Comparison of ENCODE assay signal across 8 cellular contexts in genomic region chr5:172437445-172438303, GRCh38. TPM values are rescaled to one million over a fixed set of nuclear protein-coding genes. Genes with fewer than 3 reads are reported as not detected.
DNase-seq lines count a peak whose midpoint lies in the region; ATAC-seq lines count a peak whose summit lies in the region.

No MANE protein-coding gene starts in this region.

- peak overlapping the region; percentile 16 for H3K27ac ChIP-seq in ectodermal cell (ENCODE audit: insufficient read depth, low read depth, low read length, poor library complexity, severe bottlenecking)
- no peak overlapping the region for H3K27ac ChIP-seq in naive thymus-derived CD4-positive, alpha-beta T cell (ENCODE audit: low read depth, low read length)

- no peak overlapping the region for H3K4me3 Mint-ChIP-seq in naive thymus-derived CD4-positive, alpha-beta T cell

- H3K4me3 ChIP-seq in ectodermal cell (ENCODE audit: insufficient read depth, low read depth, low read length): no peak overlapping the region
- H3K4me3 ChIP-seq in naive thymus-derived CD4-positive, alpha-beta T cell (ENCODE audit: low read length): no peak overlapping the region

- POLR2A ChIA-PET in naive thymus-derived CD4-positive, alpha-beta T cell (lab: Charles Lee): no interaction called here

- 91% methylated on average over 14 of the region's 14 CpGs for WGBS in ectodermal cell, 2 experiments

- CTCF ChIA-PET in naive thymus-derived CD4-positive, alpha-beta T cell (lab: Charles Lee): interaction anchor here (0.7 to 1.6 kb wide), 2 partner anchors 13 to 120 kb away, joined by 3 read pairs; no protein-coding TSS in a partner anchor

- peak; percentile 22 for ATAC-seq in naive thymus-derived CD4-positive, alpha-beta T cell
- no peak for ATAC-seq in GM21367 (IDR thresholded peaks at IDR 0.05; ENCODE audit: unreplicated experiment)
- ATAC-seq in HG02678 (IDR thresholded peaks at IDR 0.05; ENCODE audit: unreplicated experiment): no peak

- H3K27me3 ChIP-seq in ectodermal cell (ENCODE audit: control insufficient read depth, insufficient read depth, low read length, poor library complexity, severe bottlenecking): no peaks in the 10 kb centered on the region
- H3K27me3 ChIP-seq in naive thymus-derived CD4-positive, alpha-beta T cell (ENCODE audit: control insufficient read depth in 2 of 2, insufficient read depth in 2 of 2, low read length in 2 of 2): no peaks in the 10 kb centered on the region

- H3K36me3 Mint-ChIP-seq in naive thymus-derived CD4-positive, alpha-beta T cell: no peaks in the 10 kb centered on the region

- no peaks in the 10 kb centered on the region for H3K36me3 ChIP-seq in ectodermal cell (ENCODE audit: control insufficient read depth, insufficient read depth, low read length)
- H3K36me3 ChIP-seq in naive thymus-derived CD4-positive, alpha-beta T cell (ENCODE audit: control insufficient read depth in 2 of 3, insufficient read depth in 3 of 3, low read length in 3 of 3): no peaks in the 10 kb centered on the region

- intact Hi-C loops in naive thymus-derived CD4-positive, alpha-beta T cell (cut with micrococcal nuclease): no loop called here

- H3K9me3 Mint-ChIP-seq in naive thymus-derived CD4-positive, alpha-beta T cell: no peaks in the 10 kb centered on the region

- peaks cover 6% of the 10 kb centered on the region for H3K4me1 ChIP-seq in ectodermal cell (ENCODE audit: control insufficient read depth, insufficient read depth, low read length)
- no peaks in the 10 kb centered on the region for H3K4me1 ChIP-seq in naive thymus-derived CD4-positive, alpha-beta T cell (ENCODE audit: control insufficient read depth in 2 of 2, insufficient read depth in 2 of 2, low read length in 2 of 2)

- DNase-seq in DMS 273 treated with DMSO at 0.1 percent for 48 hours (lab: John Stamatoyannopoulos, UW) (peak; percentile 57), NCI-H446 treated with DMSO at 0.1 percent for 48 hours (lab: John Stamatoyannopoulos, UW) (peak; percentile 89), iPS-NIHi11 (ENCODE audit: low spot score) (no peak)
- no peak for DNase-seq in naive thymus-derived CD4-positive, alpha-beta T cell
- no peak for DNase-seq in activated CD4-positive, alpha-beta T cell treated with anti-CD3 and anti-CD28 coated beads, Interleukin-2, amount 50 U/mL, for 4 hours

- H3K4me1 Mint-ChIP-seq in naive thymus-derived CD4-positive, alpha-beta T cell: peaks cover 0 to 2% (median 0%) of the 10 kb centered on the region in 7 donors

- H3K27me3 Mint-ChIP-seq in naive thymus-derived CD4-positive, alpha-beta T cell: peaks cover 0 to 7% (median 0%) of the 10 kb centered on the region in 5 donors

- H3K9me3 ChIP-seq in ectodermal cell (ENCODE audit: control insufficient read depth, low read length): no peaks in the 10 kb centered on the region
- no peaks in the 10 kb centered on the region for H3K9me3 ChIP-seq in naive thymus-derived CD4-positive, alpha-beta T cell (ENCODE audit: control insufficient read depth in 2 of 3, low read length in 3 of 3)

- H3K27ac Mint-ChIP-seq in naive thymus-derived CD4-positive, alpha-beta T cell: no peak overlapping the region

RNA-seq across cellular contexts. Expression of gene SH3PXD2B, which starts 16.7 kb away (rescaled TPM):
- polyA plus RNA-seq in ectodermal cell (2013, experiment 1 of 4): 64.7 TPM
- 76.4 TPM for polyA plus RNA-seq in ectodermal cell (2013, experiment 2 of 4)
- polyA plus RNA-seq in ectodermal cell (2013, experiment 3 of 4): 43.0 TPM
- 43.9 TPM for polyA plus RNA-seq in ectodermal cell (2013, experiment 4 of 4)
- total RNA-seq in naive thymus-derived CD4-positive, alpha-beta T cell: 1 to 10 TPM in 1 of 5 experiments, under 1 TPM in 4; 0.15 to 1.1 (median 0.34) TPM
- polyA plus RNA-seq in naive thymus-derived CD4-positive, alpha-beta T cell: under 1 TPM in 1 of 2 donors, not detected in 1; 0.21 TPM

Comparison
In these comparisons a context has a peak if more than half of its experiments do, and no peak if none do; other contexts are left out.
1. DNase-seq: peak in DMS 273 treated with DMSO at 0.1 percent for 48 hours (single experiment) and NCI-H446 treated with DMSO at 0.1 percent for 48 hours (single experiment); none in naive thymus-derived CD4-positive, alpha-beta T cell (0 of 9), iPS-NIHi11 (single experiment) and activated CD4-positive, alpha-beta T cell treated with anti-CD3 and anti-CD28 coated beads, Interleukin-2, amount 50 U/mL, for 4 hours (0 of 2).